Comparison of ENCODE assay signal across 9 cellular contexts in the genomic region with DNA sequence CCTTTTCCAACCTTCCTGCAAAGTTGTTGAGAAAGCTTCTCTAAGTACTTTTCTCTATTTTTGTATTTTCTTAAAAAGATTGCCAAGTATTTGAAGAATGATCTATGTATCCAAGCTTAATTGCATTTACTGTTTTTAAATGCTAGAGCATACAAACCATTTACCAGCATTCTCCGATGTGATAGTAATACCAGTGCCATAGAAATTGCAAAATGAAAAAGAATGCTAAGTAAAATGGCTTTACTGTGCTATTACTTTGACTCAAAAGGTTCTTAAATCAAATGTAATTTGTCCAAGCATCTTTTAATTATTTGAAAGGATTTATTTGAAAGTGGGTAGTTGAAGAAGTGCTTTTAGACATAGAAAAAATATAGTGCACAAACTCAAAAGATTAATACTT.
"Had no signal": no experiment of that assay in that cellular context is flagged by ENCODE, and none has a peak within 500 bp of the region (broad histone marks: within the 10 kb centered on the region; RNA-seq: fewer than 3 reads in every experiment).

No MANE protein-coding gene starts in this region.

- FAIRE-seq: H1, H54, HTR-8/SVneo, K562 had no signal

- H3K4me3 Mint-ChIP-seq: GM23338, H9 had no signal

- H3K4me3 ChIP-seq: GM23338, K562 had no signal

- H3K27ac Mint-ChIP-seq: GM23338, H9 had no signal

- H3K4me1 Mint-ChIP-seq: GM23338, H9 had no signal

- DNase-seq: H9, HCEC 1CT, IMR-90, KG1 had no signal

- ATAC-seq: GM23338, K562 had no signal

- H2AFZ ChIP-seq: GM23338 had no signal

- H3K4me2 ChIP-seq: GM23338 had no signal
